In genomic region chr6:44498436-44498835, GRCh38 we compare ENCODE assay signal across 26 cellular contexts.
"Had no signal": no experiment of that assay in that cellular context is flagged by ENCODE, and none has a peak within 500 bp of the region (broad histone marks: within the 10 kb centered on the region; RNA-seq: fewer than 3 reads in every experiment).

No MANE protein-coding gene starts in this region.

- H3K9me3 ChIP-seq: SJSA1 had no signal

- H3K36me3 Mint-ChIP-seq: activated CD4-positive, alpha-beta memory T cell treated with anti-CD3 and anti-CD28 coated beads for 36 hours; activated naive CD4-positive, alpha-beta T cell treated with anti-CD3 and anti-CD28 coated beads, Interleukin-2, amount 10 ng/mL, durations not matched to agents 7 days and 5 days; activated naive CD8-positive, alpha-beta T cell treated with anti-CD3 and anti-CD28 coated beads for 36 hours; WTC11 had no signal

- H3K27me3 ChIP-seq: brain microvascular endothelial cell, cardiac muscle cell, SJSA1 had no signal

- H3K4me3 ChIP-seq: cardiac muscle cell, SJSA1 had no signal

- H3K27me3 Mint-ChIP-seq: activated naive CD8-positive, alpha-beta T cell treated with anti-CD3 and anti-CD28 coated beads for 36 hours had no signal

- H3K4me1 Mint-ChIP-seq: activated naive CD4-positive, alpha-beta T cell treated with anti-CD3 and anti-CD28 coated beads, Interleukin-2, amount 10 ng/mL, durations not matched to agents 7 days and 5 days; activated naive CD8-positive, alpha-beta T cell treated with anti-CD3 and anti-CD28 coated beads for 36 hours had no signal

- H3K36me3 ChIP-seq: brain microvascular endothelial cell, cardiac muscle cell, SJSA1 had no signal

- H3K4me3 Mint-ChIP-seq: activated CD4-positive, alpha-beta memory T cell treated with anti-CD3 and anti-CD28 coated beads for 36 hours; activated naive CD4-positive, alpha-beta T cell treated with anti-CD3 and anti-CD28 coated beads, Interleukin-2, amount 10 ng/mL, durations not matched to agents 7 days and 5 days; activated naive CD8-positive, alpha-beta T cell treated with anti-CD3 and anti-CD28 coated beads for 36 hours; activated T-cell treated with anti-CD3 and anti-CD28 coated beads, Interleukin-2, amount 50 U/mL, for 24 hours; T-helper 1 cell treated with Interleukin-12 subunit alpha and Interleukin-12 subunit beta and Interleukin-4 antibody, amounts not matched to agents 30 μg/mL and 1 μg/mL, for 36 hours; WTC11 had no signal

- H3K9me3 Mint-ChIP-seq: activated CD4-positive, alpha-beta memory T cell treated with anti-CD3 and anti-CD28 coated beads for 36 hours; activated naive CD4-positive, alpha-beta T cell treated with anti-CD3 and anti-CD28 coated beads, Interleukin-2, amount 10 ng/mL, durations not matched to agents 7 days and 5 days; activated naive CD8-positive, alpha-beta T cell treated with anti-CD3 and anti-CD28 coated beads for 36 hours; activated T-cell treated with anti-CD3 and anti-CD28 coated beads, Interleukin-2, amount 50 U/mL, for 24 hours; T-helper 1 cell treated with Interleukin-12 subunit alpha and Interleukin-12 subunit beta and Interleukin-4 antibody, amounts not matched to agents 30 μg/mL and 1 μg/mL, for 36 hours had no signal

- H3K27ac Mint-ChIP-seq: activated CD4-positive, alpha-beta memory T cell treated with anti-CD3 and anti-CD28 coated beads for 36 hours; activated naive CD4-positive, alpha-beta T cell treated with anti-CD3 and anti-CD28 coated beads, Interleukin-2, amount 10 ng/mL, durations not matched to agents 7 days and 5 days; activated naive CD8-positive, alpha-beta T cell treated with anti-CD3 and anti-CD28 coated beads for 36 hours; activated T-cell treated with anti-CD3 and anti-CD28 coated beads, Interleukin-2, amount 50 U/mL, for 24 hours; T-helper 1 cell treated with Interleukin-12 subunit alpha and Interleukin-12 subunit beta and Interleukin-4 antibody, amounts not matched to agents 30 μg/mL and 1 μg/mL, for 36 hours; WTC11 had no signal

- ATAC-seq: Panc1, SK-N-SH treated with all-trans-retinoic acid at 6 μM for 48 hours, WTC11 had no signal

- DNase-seq: activated CD4-positive, alpha-beta memory T cell treated with anti-CD3 and anti-CD28 coated beads for 36 hours; activated CD4-positive, alpha-beta T cell treated with anti-CD3 and anti-CD28 coated beads for 48 hours; activated CD4-positive, CD25-positive, alpha-beta regulatory T cell treated with anti-CD3 and anti-CD28 coated beads, Interleukin-2, amount 50 U/mL, for 72 hours; activated gamma-delta T cell treated with Interleukin-2 at 50 U/mL for 16 hours; activated naive CD4-positive, alpha-beta T cell treated with anti-CD3 and anti-CD28 coated beads, Interleukin-2, amount 10 ng/mL, durations not matched to agents 7 days and 5 days; activated naive CD8-positive, alpha-beta T cell treated with anti-CD3 and anti-CD28 coated beads for 36 hours; activated T-cell treated with anti-CD3 and anti-CD28 coated beads, Interleukin-2, amount 50 U/mL, for 24 hours; brain microvascular endothelial cell; cerebellar nuclear complex; MM.1S; NCI-H1105; NCI-H146; NCI-H187 treated with DMSO at 0.1 percent for 48 hours; NCI-H2081 treated with DMSO at 0.1 percent for 48 hours; NCI-H446; NCI-H524; NCI-H774; NK-92 treated with Interleukin-12 subunit alpha and Interleukin-12 subunit beta, amount 100 ng/mL, for 24 hours; OCI-M1; RPMI8226 had no signal

- H3K27ac ChIP-seq: brain microvascular endothelial cell, cardiac muscle cell, SJSA1 had no signal
